Comparison of ENCODE assay signal across 1 cellular context in the genomic region with DNA sequence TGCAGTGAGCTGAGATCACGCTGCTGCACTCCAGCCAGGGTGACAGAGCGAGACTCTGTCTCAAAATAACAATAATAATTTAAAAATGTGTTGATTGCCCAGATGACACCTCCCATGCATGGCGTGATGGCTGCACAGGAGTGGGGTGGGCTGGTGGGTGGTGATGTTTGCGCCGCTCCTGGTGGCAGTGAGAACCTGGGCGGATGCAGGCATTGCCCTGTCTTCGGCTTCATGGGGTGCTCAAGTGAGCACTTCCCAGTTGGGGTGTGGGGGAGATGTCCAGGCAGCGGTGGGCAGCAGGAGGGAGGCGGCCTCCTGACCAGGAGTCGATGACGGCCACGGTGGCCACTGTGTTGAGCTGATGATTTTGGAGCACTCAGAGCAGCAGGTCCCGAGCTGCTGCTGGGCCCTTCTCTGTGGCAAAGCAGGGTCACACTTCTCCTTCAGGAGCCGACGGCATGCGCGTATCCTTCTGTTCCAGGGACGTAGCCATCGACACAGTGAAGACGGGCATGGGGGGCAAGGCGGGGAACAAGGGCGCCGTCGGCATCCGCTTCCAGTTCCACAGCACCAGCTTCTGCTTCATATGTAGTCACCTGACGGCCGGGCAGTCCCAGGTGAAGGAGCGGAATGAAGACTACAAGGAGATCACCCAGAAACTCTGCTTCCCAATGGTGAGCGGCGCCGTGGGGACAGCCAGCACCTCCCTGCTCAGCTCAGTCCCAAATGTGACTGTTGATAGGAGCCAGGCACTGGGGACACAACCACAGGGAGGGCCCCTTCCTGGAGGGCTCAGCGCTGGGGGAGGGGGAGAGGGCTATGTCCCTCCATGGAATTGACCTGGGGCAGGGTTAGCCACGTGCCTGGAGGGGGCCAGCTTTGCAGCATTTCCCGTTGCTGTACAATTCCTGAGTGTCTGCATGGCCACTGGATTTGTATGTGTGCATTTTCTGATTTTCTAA.
TF ChIP-seq lines count a peak whose summit lies in the region.

No MANE protein-coding gene starts in this region.

TF ChIP-seq in HepG2, 621 proteins besides CTCF, POLR2A, EP300 and RAD21 (continued from another document and continues in another):
- peak; percentile 31; the same call in 1 of the 2 replicates for TF ChIP-seq ZNF281 (CRISPR knock-in tag; IDR thresholded peaks at IDR 0.05; ENCODE audit: borderline replicate concordance)
- TF ChIP-seq ZNF580 (CRISPR knock-in tag; IDR thresholded peaks at IDR 0.05; ENCODE audit: borderline replicate concordance, low read depth), result no peak
- no peak for TF ChIP-seq GTF2F1 (IDR thresholded peaks at IDR 0.05; ENCODE audit: low read length)
- TF ChIP-seq ZNF761 (CRISPR knock-in tag; conservative IDR thresholded peaks at IDR 0.05), result no peak
- no peak for TF ChIP-seq LBX2 (CRISPR knock-in tag; IDR thresholded peaks at IDR 0.05; ENCODE audit: borderline replicate concordance)
- TF ChIP-seq ZNF329 (CRISPR knock-in tag; IDR thresholded peaks at IDR 0.05; ENCODE audit: low read depth), result no peak
- TF ChIP-seq PHF8 (CRISPR knock-in tag; IDR thresholded peaks at IDR 0.05), result no peak
- TF ChIP-seq HOXA5 (CRISPR knock-in tag; IDR thresholded peaks at IDR 0.05), result no peak
- TF ChIP-seq, protein P1, sequence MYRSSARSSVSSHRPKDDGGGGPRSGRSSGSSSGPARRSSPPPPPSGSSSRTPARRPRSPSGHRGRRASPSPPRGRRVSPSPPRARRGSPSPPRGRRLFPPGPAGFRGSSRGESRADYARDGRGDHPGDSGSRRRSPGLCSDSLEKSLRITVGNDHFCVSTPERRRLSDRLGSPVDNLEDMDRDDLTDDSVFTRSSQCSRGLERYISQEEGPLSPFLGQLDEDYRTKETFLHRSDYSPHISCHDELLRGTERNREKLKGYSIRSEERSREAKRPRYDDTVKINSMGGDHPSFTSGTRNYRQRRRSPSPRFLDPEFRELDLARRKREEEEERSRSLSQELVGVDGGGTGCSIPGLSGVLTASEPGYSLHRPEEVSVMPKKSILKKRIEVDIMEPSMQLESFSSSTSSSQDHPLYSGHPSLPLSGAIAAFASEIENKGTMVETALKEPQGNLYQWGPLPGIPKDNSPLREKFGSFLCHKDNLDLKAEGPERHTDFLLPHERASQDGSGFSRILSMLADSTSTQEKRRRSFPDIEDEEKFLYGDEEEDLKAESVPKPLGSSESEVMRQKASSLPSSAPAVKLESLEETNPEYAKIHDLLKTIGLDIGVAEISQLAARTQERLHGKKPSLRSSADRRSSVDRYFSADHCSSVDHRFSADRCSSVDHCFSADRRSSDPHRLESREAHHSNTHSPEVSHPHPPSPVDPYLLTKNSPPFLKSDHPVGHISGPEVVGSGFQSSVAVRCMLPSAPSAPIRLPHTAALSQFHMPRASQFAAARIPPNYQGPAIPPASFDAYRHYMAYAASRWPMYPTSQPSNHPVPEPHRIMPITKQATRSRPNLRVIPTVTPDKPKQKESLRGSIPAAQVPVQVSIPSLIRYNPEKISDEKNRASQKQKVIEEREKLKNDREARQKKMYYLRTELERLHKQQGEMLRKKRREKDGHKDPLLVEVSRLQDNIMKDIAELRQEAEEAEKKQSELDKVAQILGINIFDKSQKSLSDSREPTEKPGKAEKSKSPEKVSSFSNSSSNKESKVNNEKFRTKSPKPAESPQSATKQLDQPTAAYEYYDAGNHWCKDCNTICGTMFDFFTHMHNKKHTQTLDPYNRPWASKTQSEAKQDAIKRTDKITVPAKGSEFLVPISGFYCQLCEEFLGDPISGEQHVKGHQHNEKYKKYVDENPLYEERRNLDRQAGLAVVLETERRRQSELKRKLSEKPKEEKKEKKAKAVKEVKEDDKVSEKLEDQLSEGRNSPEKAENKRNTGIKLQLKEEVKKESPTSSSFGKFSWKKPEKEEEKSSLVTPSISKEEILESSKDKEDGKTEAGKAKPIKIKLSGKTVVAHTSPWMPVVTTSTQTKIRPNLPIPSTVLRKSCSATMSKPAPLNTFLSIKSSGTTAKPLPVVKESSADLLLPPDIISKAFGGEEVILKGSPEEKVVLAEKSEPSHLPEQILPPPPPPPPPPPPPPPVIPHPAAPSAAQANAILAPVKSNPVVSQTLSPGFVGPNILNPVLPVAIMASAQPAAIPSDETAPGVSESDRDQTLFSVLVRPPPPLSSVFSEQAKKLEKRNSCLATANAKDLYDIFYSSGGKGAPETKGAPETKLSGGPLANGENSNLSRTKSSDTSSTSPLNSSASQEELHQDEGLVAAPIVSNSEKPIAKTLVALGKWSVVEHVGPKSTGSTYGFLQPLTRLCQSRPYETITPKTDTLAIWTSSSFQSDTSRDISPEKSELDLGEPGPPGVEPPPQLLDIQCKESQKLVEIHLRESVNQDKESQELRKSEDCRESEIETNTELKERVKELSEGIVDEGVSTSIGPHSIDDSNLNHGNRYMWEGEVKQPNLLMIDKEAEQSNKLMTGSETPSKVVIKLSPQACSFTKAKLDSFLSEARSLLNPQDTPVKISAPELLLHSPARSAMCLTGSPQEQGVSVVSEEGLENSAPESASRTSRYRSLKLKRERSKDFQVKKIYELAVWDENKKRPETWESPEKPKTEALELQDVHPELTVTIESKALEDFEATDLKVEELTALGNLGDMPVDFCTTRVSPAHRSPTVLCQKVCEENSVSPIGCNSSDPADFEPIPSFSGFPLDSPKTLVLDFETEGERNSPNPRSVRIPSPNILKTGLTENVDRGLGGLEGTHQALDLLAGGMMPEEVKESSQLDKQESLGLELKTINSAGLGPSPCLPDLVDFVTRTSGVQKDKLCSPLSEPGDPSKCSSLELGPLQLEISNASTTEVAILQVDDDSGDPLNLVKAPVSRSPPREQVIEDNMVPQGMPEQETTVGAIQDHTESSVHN (CRISPR knock-in tag; IDR thresholded peaks at IDR 0.05), result no peak
- no peak for TF ChIP-seq ATF7 (IDR thresholded peaks at IDR 0.05)
- no peak for TF ChIP-seq ATF7 (CRISPR knock-in tag; IDR thresholded peaks at IDR 0.05)
- TF ChIP-seq ATAD3A (CRISPR knock-in tag; IDR thresholded peaks at IDR 0.05), result no peak
- TF ChIP-seq ZNF138 (CRISPR knock-in tag; IDR thresholded peaks at IDR 0.05; ENCODE audit: low read depth), result no peak
- no peak for TF ChIP-seq ZNF512 (CRISPR knock-in tag; IDR thresholded peaks at IDR 0.05)
- TF ChIP-seq PREB (CRISPR knock-in tag; IDR thresholded peaks at IDR 0.05), result no peak
- no peak for TF ChIP-seq FOXK1 (CRISPR knock-in tag; IDR thresholded peaks at IDR 0.05; ENCODE audit: borderline replicate concordance, low read depth)
- TF ChIP-seq SALL2 (CRISPR knock-in tag; IDR thresholded peaks at IDR 0.05), result no peak
- peak; percentile 22; the same call in 1 of the 2 replicates for TF ChIP-seq TAF1 (CRISPR knock-in tag; IDR thresholded peaks at IDR 0.05)
- TF ChIP-seq RBM22 (optimal IDR thresholded peaks at IDR 0.05; ENCODE audit: low read length), result no peak
- no peak for TF ChIP-seq ZFP1 (CRISPR knock-in tag; IDR thresholded peaks at IDR 0.05)
- no peak for TF ChIP-seq NR2F1 (CRISPR knock-in tag; IDR thresholded peaks at IDR 0.05)
- TF ChIP-seq, protein P2, sequence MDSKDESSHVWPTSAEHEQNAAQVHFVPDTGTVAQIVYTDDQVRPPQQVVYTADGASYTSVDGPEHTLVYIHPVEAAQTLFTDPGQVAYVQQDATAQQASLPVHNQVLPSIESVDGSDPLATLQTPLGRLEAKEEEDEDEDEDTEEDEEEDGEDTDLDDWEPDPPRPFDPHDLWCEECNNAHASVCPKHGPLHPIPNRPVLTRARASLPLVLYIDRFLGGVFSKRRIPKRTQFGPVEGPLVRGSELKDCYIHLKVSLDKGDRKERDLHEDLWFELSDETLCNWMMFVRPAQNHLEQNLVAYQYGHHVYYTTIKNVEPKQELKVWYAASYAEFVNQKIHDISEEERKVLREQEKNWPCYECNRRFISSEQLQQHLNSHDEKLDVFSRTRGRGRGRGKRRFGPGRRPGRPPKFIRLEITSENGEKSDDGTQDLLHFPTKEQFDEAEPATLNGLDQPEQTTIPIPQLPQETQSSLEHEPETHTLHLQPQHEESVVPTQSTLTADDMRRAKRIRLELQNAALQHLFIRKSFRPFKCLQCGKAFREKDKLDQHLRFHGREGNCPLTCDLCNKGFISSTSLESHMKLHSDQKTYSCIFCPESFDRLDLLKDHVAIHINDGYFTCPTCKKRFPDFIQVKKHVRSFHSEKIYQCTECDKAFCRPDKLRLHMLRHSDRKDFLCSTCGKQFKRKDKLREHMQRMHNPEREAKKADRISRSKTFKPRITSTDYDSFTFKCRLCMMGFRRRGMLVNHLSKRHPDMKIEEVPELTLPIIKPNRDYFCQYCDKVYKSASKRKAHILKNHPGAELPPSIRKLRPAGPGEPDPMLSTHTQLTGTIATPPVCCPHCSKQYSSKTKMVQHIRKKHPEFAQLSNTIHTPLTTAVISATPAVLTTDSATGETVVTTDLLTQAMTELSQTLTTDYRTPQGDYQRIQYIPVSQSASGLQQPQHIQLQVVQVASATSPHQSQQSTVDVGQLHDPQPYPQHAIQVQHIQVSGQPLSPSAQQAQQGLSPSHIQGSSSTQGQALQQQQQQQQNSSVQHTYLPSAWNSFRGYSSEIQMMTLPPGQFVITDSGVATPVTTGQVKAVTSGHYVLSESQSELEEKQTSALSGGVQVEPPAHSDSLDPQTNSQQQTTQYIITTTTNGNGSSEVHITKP (CRISPR knock-in tag; IDR thresholded peaks at IDR 0.05; ENCODE audit: low read depth), result 0 out of 2 replicates have a peak, but pooled peaks have one; percentile 5
- TF ChIP-seq ZNF687 (CRISPR knock-in tag; IDR thresholded peaks at IDR 0.05), result peak; percentile 60
